ENCODE assay signal across 29 cellular contexts in genomic region chr9:129136446-129137049, GRCh38. TPM values are rescaled to one million over a fixed set of nuclear protein-coding genes. Genes with fewer than 3 reads are reported as not detected.
A peak's percentile ranks its signal among the peaks of the same experiment; 100 is the strongest.
DNase-seq lines count a peak whose midpoint lies in the region; ATAC-seq and TF ChIP-seq lines count a peak whose summit lies in the region.
"Had no signal": no experiment of that assay in that cellular context is flagged by ENCODE, and none has a peak within 500 bp of the region (broad histone marks: within the 10 kb centered on the region; RNA-seq: fewer than 3 reads in every experiment).

No MANE protein-coding gene starts in this region.

- no peaks in the 10 kb centered on the region for H3K9me3 ChIP-seq in esophagus muscularis mucosa
- H3K9me3 ChIP-seq: lower lobe of right lung, thyroid gland had no signal

- peaks cover 6 to 55% (median 49%) of the 10 kb centered on the region in 4 donors for H3K36me3 ChIP-seq in esophagus muscularis mucosa

- 83% methylated on average over 16 of the region's 16 CpGs for WGBS in esophagus muscularis mucosa

- peak; percentile 65 for DNase-seq in Right ventricle myocardium inferior (ENCODE audit: missing footprints)
- no peak for DNase-seq in Right ventricle myocardium superior
- DNase-seq in esophagus muscularis mucosa (ENCODE audit: extremely low spot score), result no peak
- peak; percentile 57 for DNase-seq in sciatic nerve (ENCODE audit: low spot score)
- DNase-seq in HPDE6-E6E7 (ENCODE audit: extremely low spot score), result no peak
- no peak for DNase-seq in nucleus accumbens (lab: John Stamatoyannopoulos, UW)
- DNase-seq: activated CD4-positive, alpha-beta memory T cell treated with anti-CD3 and anti-CD28 coated beads for 36 hours; activated CD4-positive, CD25-positive, alpha-beta regulatory T cell treated with anti-CD3 and anti-CD28 coated beads, Interleukin-2, amount 50 U/mL, for 72 hours; activated naive CD8-positive, alpha-beta T cell treated with anti-CD3 and anti-CD28 coated beads, Interleukin-2, amount 50 U/mL, for 24 hours; activated T-cell treated with anti-CD3 and anti-CD28 coated beads, Interleukin-2, amount 50 U/mL, for 72 hours; Calu3; DND-41; foreskin melanocyte; Karpas-422; lower lobe of right lung; midbrain; naive thymus-derived CD8-positive, alpha-beta T cell; NCI-H1417; NCI-H2029; NCI-H526; PC-3; stimulated activated CD4-positive, alpha-beta T cell treated with anti-CD3 and anti-CD28 coated beads, Interleukin-1b, Interleukin-23, amount 100 ng/mL, for 48 hours; stimulated activated naive CD4-positive, alpha-beta T cell treated with Interleukin-2 at 50 U/mL for 16 hours; thyroid gland had no signal

- no peak for TF ChIP-seq POLR2A in esophagus muscularis mucosa (IDR thresholded peaks at IDR 0.05; ENCODE audit: low read depth)

- H3K4me3 ChIP-seq in esophagus muscularis mucosa, result no peak overlapping the region
- H3K4me3 ChIP-seq: lower lobe of right lung, smooth muscle cell, thyroid gland had no signal

- TF ChIP-seq CTCF in esophagus muscularis mucosa (IDR thresholded peaks at IDR 0.05), result no peak

- TF ChIP-seq EP300 in esophagus muscularis mucosa (IDR thresholded peaks at IDR 0.05), result no peak

- ATAC-seq in Right ventricle myocardium inferior (no peak), Right ventricle myocardium superior (ENCODE audit: poor library complexity) (no peak), sciatic nerve (no peak), GM18867 (IDR thresholded peaks at IDR 0.05; ENCODE audit: unreplicated experiment) (no peak), GM18502 (IDR thresholded peaks at IDR 0.05; ENCODE audit: poor library complexity, unreplicated experiment) (no peak)
- ATAC-seq: activated naive CD8-positive, alpha-beta T cell treated with anti-CD3 and anti-CD28 coated beads, Interleukin-2, amount 50 U/mL, for 24 hours; activated T-cell treated with anti-CD3 and anti-CD28 coated beads, Interleukin-2, amount 50 U/mL, for 72 hours; lower lobe of right lung; naive thymus-derived CD8-positive, alpha-beta T cell; PC-3 had no signal

- H3K4me1 ChIP-seq in esophagus muscularis mucosa, result peaks cover 37 to 50% (median 49%) of the 10 kb centered on the region in 4 donors

- peak overlapping the region in 3 of 4 donors; percentile 93 to 99 (median 98) for H3K27ac ChIP-seq in esophagus muscularis mucosa (replicated peaks in 1 of 4)
- H3K27ac ChIP-seq: C4-2B, HL-60 had no signal

- no peaks in the 10 kb centered on the region for H3K27me3 ChIP-seq in esophagus muscularis mucosa
- H3K27me3 ChIP-seq: thyroid gland had no signal

- intact Hi-C loops in Right ventricle myocardium inferior (cut with DNase I) (loop anchor here (5.0 kb wide), 1 partner anchor 491 kb away; the partner anchor contains the start of gene NTMT1), Right ventricle myocardium superior (cut with DNase I) (loop anchor here (5.0 kb wide), 1 partner anchor 601 kb away; no protein-coding TSS in a partner anchor), esophagus muscularis mucosa (cut with DNase I) (no loop called here), sciatic nerve (cut with DNase I) (loop anchor here (5.0 kb wide), 1 partner anchor 486 kb away; the partner anchor contains the start of gene C9orf50)

RNA-seq across cellular contexts. Expression of gene PTPA, which starts 25.3 kb away (rescaled TPM):
- total RNA-seq in Right ventricle myocardium inferior (194 TPM), Right ventricle myocardium superior (179 TPM), esophagus muscularis mucosa (10 to 100 TPM; 57.7 to 91.9 (median 77.4) TPM), sciatic nerve (78.2 TPM)

RNA-seq across cellular contexts. Expression of gene CRAT, which starts 26.0 kb away (rescaled TPM):
- total RNA-seq in Right ventricle myocardium inferior (85.5 TPM), Right ventricle myocardium superior (85.4 TPM), esophagus muscularis mucosa (100 to 1,000 TPM in 2 of 4 donors, 10 to 100 TPM in 2; 73.9 to 117 (median 92.2) TPM), sciatic nerve (37.4 TPM)

RNA-seq across cellular contexts. Expression of gene IER5L, which starts 41.5 kb away (rescaled TPM):
- total RNA-seq in Right ventricle myocardium inferior, result 4.6 TPM
- 3.5 TPM for total RNA-seq in Right ventricle myocardium superior
- 10 to 100 TPM in 3 of 4 donors, 1 to 10 TPM in 1; 5.0 to 24.2 (median 12.9) TPM for total RNA-seq in esophagus muscularis mucosa
- total RNA-seq in sciatic nerve, result 39.3 TPM

RNA-seq across cellular contexts. Expression of gene DOLPP1, which starts 55.6 kb away (rescaled TPM):
- 6.8 TPM for total RNA-seq in Right ventricle myocardium inferior
- total RNA-seq in Right ventricle myocardium superior, result 4.4 TPM
- total RNA-seq in esophagus muscularis mucosa, result 1 to 10 TPM; 3.0 to 5.5 (median 4.3) TPM
- total RNA-seq in sciatic nerve, result 10.3 TPM

Comparison
In these comparisons a context has a peak if more than half of its experiments do, and no peak if none do; other contexts are left out.
1. DNase-seq: peak in Right ventricle myocardium inferior (single experiment) and sciatic nerve (single experiment); none in Right ventricle myocardium superior (single experiment), esophagus muscularis mucosa (single experiment), HPDE6-E6E7 (single experiment) and nucleus accumbens (0 of 56).